In genomic region chr1:101548376-101548775, GRCh38 we compare ENCODE assay signal across 8 cellular contexts.
"Had no signal": no experiment of that assay in that cellular context is flagged by ENCODE, and none has a peak within 500 bp of the region (broad histone marks: within the 10 kb centered on the region; RNA-seq: fewer than 3 reads in every experiment).

No MANE protein-coding gene starts in this region.

- H3K27me3 Mint-ChIP-seq: IgD-negative memory B cell had no signal

- H3K9ac ChIP-seq: GM23248 had no signal

- H3K4me1 Mint-ChIP-seq: IgD-negative memory B cell had no signal

- H3K9me3 ChIP-seq: HAP-1 had no signal

- H3K27ac ChIP-seq: GM23248, HL-60 had no signal

- H3K27ac Mint-ChIP-seq: HFFc6, IgD-negative memory B cell had no signal

- H3K9me3 Mint-ChIP-seq: HFFc6, IgD-negative memory B cell had no signal

- H3K4me3 ChIP-seq: GM23248, HAP-1 had no signal

- H3K36me3 ChIP-seq: HAP-1 had no signal

- H3K4me3 Mint-ChIP-seq: HFFc6 had no signal

- DNase-seq: GM23248, GOT3, H7, HFFc6, KBM-7 had no signal
